8 cellular contexts compared by ENCODE assay signal in the genomic region with DNA sequence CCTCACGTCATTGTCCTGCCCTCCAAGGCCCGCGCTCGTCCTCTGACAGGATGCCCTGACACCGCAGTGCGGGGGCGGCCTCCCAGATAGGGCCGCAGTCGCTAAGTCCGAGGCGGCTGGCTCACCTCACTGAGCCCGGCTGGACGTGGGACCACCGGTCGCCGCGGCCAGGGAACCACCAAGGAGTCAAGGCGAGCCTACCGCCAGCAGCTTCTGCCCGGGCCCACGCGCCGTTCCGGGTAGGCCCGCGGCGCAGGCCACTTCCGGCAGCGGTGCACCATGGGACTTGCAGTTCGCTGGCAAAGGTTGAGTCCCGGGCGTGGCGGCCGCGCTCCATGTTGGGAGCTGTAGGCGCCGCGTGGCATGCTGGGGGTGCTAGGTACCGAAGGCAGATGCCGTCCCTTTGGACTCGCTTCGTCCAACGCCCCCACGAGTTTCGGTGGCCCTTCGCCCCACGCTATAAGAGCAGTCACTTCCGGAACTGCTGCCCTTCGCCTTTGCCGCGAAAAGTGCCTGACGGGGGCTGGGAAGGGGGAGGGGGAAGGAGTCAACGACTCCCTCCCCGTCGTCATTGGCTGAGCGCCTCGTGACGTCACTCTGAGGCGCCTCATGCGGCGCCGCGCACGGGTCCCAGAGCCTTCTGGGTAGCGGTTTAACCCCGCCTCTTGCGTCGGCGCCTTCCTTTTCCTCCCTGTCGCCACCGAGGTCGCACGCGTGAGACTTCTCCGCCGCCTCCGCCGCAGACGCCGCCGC. TPM values are rescaled to one million over a fixed set of nuclear protein-coding genes. Genes with fewer than 3 reads are reported as not detected.
DNase-seq lines count a peak whose midpoint lies in the region; ATAC-seq and TF ChIP-seq lines count a peak whose summit lies in the region.

RPLP2 (plus strand) TSS at position 681 of the 753 bp plus-strand sequence. CDS start 268 bp downstream, outside the sequence.

- H3K4me3 ChIP-seq in CD8-positive, alpha-beta T cell (ENCODE audit: low read depth, low read length): peak within 1 kb of the TSS; percentile 96

- no peaks in the 10 kb centered on the region for H3K27me3 ChIP-seq in CD8-positive, alpha-beta T cell (ENCODE audit: insufficient read depth, low read length)

- peaks cover 25% of the 10 kb centered on the region for H3K4me1 Mint-ChIP-seq in CD8-positive, alpha-beta T cell (ENCODE audit: low read depth)

- no peaks in the 10 kb centered on the region for H3K27me3 Mint-ChIP-seq in CD8-positive, alpha-beta T cell (ENCODE audit: low read depth)

- H3K27ac Mint-ChIP-seq in CD8-positive, alpha-beta T cell: peak within 1 kb of the TSS; percentile 97

- H3K9me3 ChIP-seq in CD8-positive, alpha-beta T cell (ENCODE audit: low read length): no peaks in the 10 kb centered on the region

- POLR2A ChIA-PET in CD8-positive, alpha-beta T cell (lab: Charles Lee): interaction anchor here (0.7 to 2.4 kb wide), 11 partner anchors 8 to 602 kb away, joined by 3 to 58 read pairs (median 4); partner anchors contain the start of genes BET1L, PNPLA2, RIC8A and TSPAN4

- peaks cover 22% of the 10 kb centered on the region for H3K36me3 ChIP-seq in CD8-positive, alpha-beta T cell (ENCODE audit: insufficient read depth, low read length)

- peaks cover 37% of the 10 kb centered on the region for H3K4me1 ChIP-seq in CD8-positive, alpha-beta T cell (ENCODE audit: insufficient read depth, low read length)

- peaks cover 32% of the 10 kb centered on the region for H3K36me3 Mint-ChIP-seq in CD8-positive, alpha-beta T cell

- DNase-seq in CD8-positive, alpha-beta T cell: peak; percentile 93 to 99 (median 98)
- peak; percentile 89 for DNase-seq in HS-5 (ENCODE audit: low read depth)
- peak; percentile 97 for DNase-seq in NK-92 treated with Interleukin-12 subunit alpha and Interleukin-12 subunit beta, amount 100 ng/mL, for 24 hours (lab: John Stamatoyannopoulos, UW)
- DNase-seq in activated CD8-positive, alpha-beta memory T cell treated with anti-CD3 and anti-CD28 coated beads for 24 hours: peak; percentile 99
- DNase-seq in effector CD8-positive, alpha-beta T cell (lab: John Stamatoyannopoulos, UW): peak; percentile 94
- peak; percentile 98 for DNase-seq in medulla oblongata (ENCODE audit: extremely low spot score)
- peak; percentile 96 for DNase-seq in stimulated activated CD8-positive, alpha-beta memory T cell treated with anti-CD3 and anti-CD28 coated beads, Interleukin-12 subunit alpha, Interleukin-12 subunit beta, amount 100 ng/mL, for 1 hour (ENCODE audit: low read depth)

- intact Hi-C loops in CD8-positive, alpha-beta T cell (cut with DNase I, micrococcal nuclease): loop anchor here (1.0 to 5.0 kb wide), 8 partner anchors 10 to 602 kb away; partner anchors contain the start of genes BET1L (in 2 of the 2), POLR2L (in 2 of the 2), RIC8A (in 2 of the 2) and TSPAN4 (in 2 of the 2)

- no peaks in the 10 kb centered on the region for H3K9me3 Mint-ChIP-seq in CD8-positive, alpha-beta T cell

- peak within 1 kb of the TSS; percentile 94 for H3K4me3 Mint-ChIP-seq in CD8-positive, alpha-beta T cell

- ATAC-seq in CD8-positive, alpha-beta T cell: peak; percentile 80
- peak; percentile 64 for ATAC-seq in GM19468 (IDR thresholded peaks at IDR 0.05; ENCODE audit: extremely low read depth, unreplicated experiment)

- CTCF ChIA-PET in CD8-positive, alpha-beta T cell (lab: Charles Lee): interaction anchor here (1.6 kb wide), 1 partner anchor 10 kb away, joined by 6 read pairs; the partner anchor contains the start of gene PNPLA2

- no peak for TF ChIP-seq CTCF in CD8-positive, alpha-beta T cell (IDR thresholded peaks at IDR 0.05)

- H3K27ac ChIP-seq in CD8-positive, alpha-beta T cell (ENCODE audit: low read depth, low read length): peak within 1 kb of the TSS; percentile 80

RNA-seq across cellular contexts. Expression of gene RPLP2, which starts in this region (rescaled TPM):
- 1,000 to 10,000 TPM; 5,702 to 5,720 TPM for total RNA-seq in CD8-positive, alpha-beta T cell

Comparison
In these comparisons a context has a peak if more than half of its experiments do, and no peak if none do; other contexts are left out.
1. Peak in every context shown above with its lines: DNase-seq, ATAC-seq, H3K4me3 ChIP-seq and H3K27ac ChIP-seq.